ENCODE assay signal across 2 cellular contexts in genomic region chr3:194664857-194665256, GRCh38.
TF ChIP-seq lines count a peak whose summit lies in the region.

No MANE protein-coding gene starts in this region.

TF ChIP-seq in liver, 16 proteins besides CTCF, POLR2A, EP300 and RAD21:
- no peak for TF ChIP-seq ZBTB33 (IDR thresholded peaks at IDR 0.05)
- TF ChIP-seq JUND (IDR thresholded peaks at IDR 0.05) = peak in 1 of 2 donors; percentile 13
TF ChIP-seq in liver: peak in this region for 1.

TF ChIP-seq in HepG2, 621 proteins besides CTCF, POLR2A, EP300 and RAD21:
- TF ChIP-seq ZNF230 (CRISPR knock-in tag; IDR thresholded peaks at IDR 0.05) (no peak), RFXAP (CRISPR knock-in tag; IDR thresholded peaks at IDR 0.05; ENCODE audit: borderline replicate concordance) (no peak), TERF1 (CRISPR knock-in tag; IDR thresholded peaks at IDR 0.05) (no peak)
